In genomic region chr3:136856665-136857064, GRCh38 we compare ENCODE assay signal across 30 cellular contexts. TPM values are rescaled to one million over a fixed set of nuclear protein-coding genes. Genes with fewer than 3 reads are reported as not detected.
DNase-seq lines count a peak whose midpoint lies in the region; ATAC-seq, FAIRE-seq and TF ChIP-seq lines count a peak whose summit lies in the region.
"Had no signal": no experiment of that assay in that cellular context is flagged by ENCODE, and none has a peak within 500 bp of the region (broad histone marks: within the 10 kb centered on the region; RNA-seq: fewer than 3 reads in every experiment).

No MANE protein-coding gene starts in this region.

- no peaks in the 10 kb centered on the region for H3K27me3 ChIP-seq in K562 (ENCODE audit: control insufficient read depth in 2 of 2, insufficient read depth in 2 of 2, low read length in 2 of 2)
- H3K27me3 ChIP-seq: breast epithelium, colonic mucosa, heart left ventricle, Peyer's patch, SJSA1, stomach, tibial nerve had no signal

- H3K36me3 ChIP-seq in K562 (ENCODE audit: control insufficient read depth, insufficient read depth, low read length): peaks cover 6% of the 10 kb centered on the region; the same call in 2 of the 3 replicates
- H3K36me3 ChIP-seq: breast epithelium, colonic mucosa, Peyer's patch had no signal

- TF ChIP-seq RAD21 in K562 (CRISPR knock-in tag; conservative IDR thresholded peaks at IDR 0.05 in 1 of 2, IDR thresholded peaks at IDR 0.05 in 1 of 2): no peak

- no peak overlapping the region for H2AFZ ChIP-seq in K562 (ENCODE audit: low read depth, low read length)

- no peak for ATAC-seq in K562
- ATAC-seq in HG03469 (IDR thresholded peaks at IDR 0.05; ENCODE audit: unreplicated experiment): no peak
- ATAC-seq: activated T-helper 17 cell treated with anti-CD3 and anti-CD28 coated beads, Interleukin-2, amount 50 U/mL, for 72 hours; heart left ventricle; HepG2 had no signal

- intact Hi-C loops in K562 (cut with micrococcal nuclease): no loop called here

- no peak overlapping the region for H3K4me3 ChIP-seq in K562
- H3K4me3 ChIP-seq: BLaER1 treated with 17β-estradiol and CSF1 and Interleukin-3, amounts not matched to agents 10 nM and 100 nM; breast epithelium; colonic mucosa; heart left ventricle; Peyer's patch; SJSA1; skin epidermis; stomach; tibial nerve had no signal

- no peak for TF ChIP-seq CTCF in K562 (IDR thresholded peaks at IDR 0.05 in 2 of 3, conservative IDR thresholded peaks at IDR 0.05 in 1 of 3; ENCODE audit: insufficient read depth in 2 of 3, low read depth in 1 of 3, low read length in 3 of 3)

- no peaks in the 10 kb centered on the region for H3K9me3 ChIP-seq in K562 (replicated peaks; ENCODE audit: control insufficient read depth, insufficient read depth, low read depth, low read length)
- H3K9me3 ChIP-seq: breast epithelium, colonic mucosa, heart left ventricle, Peyer's patch, SJSA1, stomach, tibial nerve had no signal

- H3K9me1 ChIP-seq in K562 (ENCODE audit: control insufficient read depth, insufficient read depth, low read length): no peaks in the 10 kb centered on the region

- no peaks in the 10 kb centered on the region for H4K20me1 ChIP-seq in K562 (replicated peaks; ENCODE audit: control insufficient read depth, insufficient read depth, low read length)

- POLR2A ChIA-PET in K562 (lab: Yijun Ruan, JAX): no interaction called here

- H3K27ac ChIP-seq in K562 (ENCODE audit: extremely low read depth, low read depth, low read length) (no peak overlapping the region), caudate nucleus (ENCODE audit: low read depth, low read length) (no peak overlapping the region)
- H3K27ac ChIP-seq: breast epithelium, colonic mucosa, HL-60, Peyer's patch, SJSA1, stomach, tibial nerve had no signal

- DNase-seq in AML-193 (lab: John Stamatoyannopoulos, UW) (peak; percentile 27 to 41), GM12891 (ENCODE audit: insufficient read length, low spot score) (no peak), NCI-H69 (lab: John Stamatoyannopoulos, UW) (peak; percentile 5), K562 (ENCODE audit: extremely low read depth in 1 of 4, low spot score in 3 of 4) (no peak), NCI-H1436 (lab: John Stamatoyannopoulos, UW) (no peak), C1 segment of cervical spinal cord (lab: John Stamatoyannopoulos, UW) (no peak), caudate nucleus (lab: John Stamatoyannopoulos, UW) (no peak)
- DNase-seq: activated CD4-positive, alpha-beta memory T cell treated with anti-CD3 and anti-CD28 coated beads for 36 hours; activated CD8-positive, alpha-beta memory T cell treated with anti-CD3 and anti-CD28 coated beads, Interleukin-2, amount 50 U/mL, for 4 hours; amygdala; colonic mucosa; effector memory CD4-positive, alpha-beta T cell; heart left ventricle; NCI-H1417 treated with DMSO at 0.1 percent for 48 hours; NCI-H446; nephron progenitor cell; Peyer's patch; retina; stimulated activated CD8-positive, alpha-beta memory T cell treated with anti-CD3 and anti-CD28 coated beads, Interleukin-4, amount 100 ng/mL, for 48 hours; stomach had no signal

- TF ChIP-seq EP300 in K562 (IDR thresholded peaks at IDR 0.05; ENCODE audit: low read length): no peak

- H3K9ac ChIP-seq in K562 (ENCODE audit: insufficient read depth in 1 of 2, low read depth in 2 of 2, low read length in 2 of 2): no peak overlapping the region

- CTCF ChIA-PET in K562 (lab: Yijun Ruan, JAX; ENCODE audit: low intra/inter-chr PET ratio): no interaction called here

- no peak overlapping the region for H3K4me2 ChIP-seq in K562 (ENCODE audit: insufficient read depth, low read length)

- in situ Hi-C loops in K562 (cut with MboI): no loop called here

- TF ChIP-seq POLR2A in GM12891 (IDR thresholded peaks at IDR 0.05; ENCODE audit: low read depth, low read length): no peak
- TF ChIP-seq POLR2A in K562 (conservative IDR thresholded peaks at IDR 0.05): no peak

- BruUV-seq in K562 (replicated peaks; lab: Mats Ljungman, UMichigan): no TSS peak

- peaks cover 0 to 8% of the 10 kb centered on the region in 2 experiments; a peak in 3 of 5 replicates for H3K4me1 ChIP-seq in K562 (replicated peaks in 1 of 2; ENCODE audit: control insufficient read depth in 2 of 2, insufficient read depth in 2 of 2, low read length in 2 of 2)
- H3K4me1 ChIP-seq: breast epithelium, colonic mucosa had no signal

- peaks cover 63% of the 10 kb centered on the region for H3K79me2 ChIP-seq in K562 (ENCODE audit: control insufficient read depth, insufficient read depth, low read length)

- FAIRE-seq in GM12891 (lab: Jason Lieb, UNC) (no peak), K562 (lab: Jason Lieb, UNC) (no peak)
- FAIRE-seq: HepG2, TTC549 had no signal

TF ChIP-seq in GM12891, 5 proteins besides CTCF, POLR2A, EP300 and RAD21:
- TF ChIP-seq POLR2AphosphoS5 (IDR thresholded peaks at IDR 0.05; ENCODE audit: low read depth, low read length) (no peak), SPI1 (IDR thresholded peaks at IDR 0.05; ENCODE audit: low read depth, low read length) (0 out of 2 replicates have a peak, but pooled peaks have one; percentile 10)

TF ChIP-seq in K562, 482 proteins besides CTCF, POLR2A, EP300 and RAD21:
- TF ChIP-seq ZNF76 (CRISPR knock-in tag; IDR thresholded peaks at IDR 0.05; ENCODE audit: borderline replicate concordance): no peak
- TF ChIP-seq SPI1 (IDR thresholded peaks at IDR 0.05; ENCODE audit: borderline replicate concordance, low read depth, low read length): peak; percentile 16; the same call in 1 of the 2 replicates
- no peak for TF ChIP-seq GTF2B (IDR thresholded peaks at IDR 0.05; ENCODE audit: extremely low read depth, insufficient read length)
TF ChIP-seq in K562: peak in this region for 1.

RNA-seq across cellular contexts. Expression of gene NCK1, which starts 5.3 kb away (rescaled TPM):
- 14.5 TPM for polyA plus RNA-seq in GM12891 (2012; ENCODE audit: low read depth, missing spikeins)
- 18.7 and 56.8 TPM in 2 replicates for total RNA-seq in K562 (2011; cell fraction: chromatin; rRNA removed; ENCODE audit: low replicate concordance)
- total RNA-seq in K562 (2011; cell fraction: nucleolus; rRNA removed): 11.3 and 15.9 TPM in 2 replicates
- total RNA-seq in K562 (2011; cell fraction: nucleoplasm; rRNA removed): 30.7 and 64.5 TPM in 2 replicates
- 14.9 and 23.2 TPM in 2 replicates for total RNA-seq in K562 (2014; rRNA removed)
- 24.4 and 25.0 TPM in 2 replicates for total RNA-seq in K562 (2014; rRNA removed; fragmentation: Illumina TruSeq; extraction: Trizol)
- 23.2 and 27.1 TPM in 2 replicates for total RNA-seq in K562 (2015; rRNA removed; fragmentation: Illumina TruSeq; extraction: Trizol)
- 22.6 and 23.2 TPM in 2 replicates for total RNA-seq in K562 (2021)
- polyA plus RNA-seq in K562 (2011; rRNA removed): 22.9 and 30.5 TPM in 2 replicates
- 4.0 and 8.7 TPM in 2 replicates for polyA plus RNA-seq in K562 (2011; cell fraction: cytosol; rRNA removed)
- 6.3 and 11.6 TPM in 2 replicates for polyA plus RNA-seq in K562 (2011; cell fraction: nucleus; rRNA removed)
- 17.4 and 19.4 TPM in 2 replicates for polyA plus RNA-seq in K562 (2012)
- polyA plus RNA-seq in K562 (2014; fragmentation: Illumina TruSeq; extraction: Trizol): 26.4 and 30.0 TPM in 2 replicates
- 10 to 100 TPM; 17.3 to 24.4 TPM for polyA plus RNA-seq in K562 (2014; fragmentation: Nextera tagmentation; extraction: Ambion mirVana)
- 22.2 and 25.7 TPM in 2 replicates for polyA plus RNA-seq in K562 (2014; rRNA removed)
- 46.4 and 62.6 TPM in 2 replicates for polyA minus RNA-seq in K562 (2011; rRNA and poly(A)+ RNA removed)
- 13.9 and 16.8 TPM in 2 replicates for polyA minus RNA-seq in K562 (2011; cell fraction: cytosol; rRNA and poly(A)+ RNA removed)
- 18.2 and 29.5 TPM in 2 replicates for polyA minus RNA-seq in K562 (2011; cell fraction: nucleus; rRNA and poly(A)+ RNA removed)

RNA-seq across cellular contexts. Expression of gene SLC35G2, which starts 37.7 kb away (rescaled TPM):
- polyA plus RNA-seq in GM12891 (2012; ENCODE audit: low read depth, missing spikeins): 0.44 TPM
- total RNA-seq in K562 (2011; cell fraction: chromatin; rRNA removed; ENCODE audit: low replicate concordance): 7.0 and 14.8 TPM in 2 replicates
- 5.0 and 6.0 TPM in 2 replicates for total RNA-seq in K562 (2011; cell fraction: nucleolus; rRNA removed)
- 9.5 and 10.6 TPM in 2 replicates for total RNA-seq in K562 (2011; cell fraction: nucleoplasm; rRNA removed)
- 2.1 and 3.6 TPM in 2 replicates for total RNA-seq in K562 (2014; rRNA removed)
- total RNA-seq in K562 (2014; rRNA removed; fragmentation: Illumina TruSeq; extraction: Trizol): 3.2 and 4.3 TPM in 2 replicates
- 2.8 and 3.8 TPM in 2 replicates for total RNA-seq in K562 (2015; rRNA removed; fragmentation: Illumina TruSeq; extraction: Trizol)
- total RNA-seq in K562 (2021): 2.1 and 3.1 TPM in 2 replicates
- 4.5 and 5.9 TPM in 2 replicates for polyA plus RNA-seq in K562 (2011; rRNA removed)
- 1.5 and 3.7 TPM in 2 replicates for polyA plus RNA-seq in K562 (2011; cell fraction: cytosol; rRNA removed)
- 4.5 and 5.1 TPM in 2 replicates for polyA plus RNA-seq in K562 (2011; cell fraction: nucleus; rRNA removed)
- polyA plus RNA-seq in K562 (2012): 2.3 and 2.6 TPM in 2 replicates
- 2.6 and 3.0 TPM in 2 replicates for polyA plus RNA-seq in K562 (2014; fragmentation: Illumina TruSeq; extraction: Trizol)
- 1 to 10 TPM; 2.8 to 3.1 TPM for polyA plus RNA-seq in K562 (2014; fragmentation: Nextera tagmentation; extraction: Ambion mirVana)
- polyA plus RNA-seq in K562 (2014; rRNA removed): 2.7 and 3.3 TPM in 2 replicates
- 3.9 and 5.0 TPM in 2 replicates for polyA minus RNA-seq in K562 (2011; rRNA and poly(A)+ RNA removed)
- 0.91 and 2.0 TPM in 2 replicates for polyA minus RNA-seq in K562 (2011; cell fraction: cytosol; rRNA and poly(A)+ RNA removed)
- 3.2 and 3.5 TPM in 2 replicates for polyA minus RNA-seq in K562 (2011; cell fraction: nucleus; rRNA and poly(A)+ RNA removed)

Comparison
In these comparisons a context has a peak if more than half of its experiments do, and no peak if none do; other contexts are left out.
1. DNase-seq: peak in AML-193 (2 of 2) and NCI-H69 (single experiment); none in GM12891 (single experiment), K562 (0 of 4), NCI-H1436 (single experiment), C1 segment of cervical spinal cord (0 of 14) and caudate nucleus (0 of 61).